18 cellular contexts compared by ENCODE assay signal in genomic region chr1:16119926-16120325, GRCh38. TPM values are rescaled to one million over a fixed set of nuclear protein-coding genes. Genes with fewer than 3 reads are reported as not detected.
A peak's percentile ranks its signal among the peaks of the same experiment; 100 is the strongest.
DNase-seq lines count a peak whose midpoint lies in the region; ATAC-seq and TF ChIP-seq lines count a peak whose summit lies in the region.
"Had no signal": no experiment of that assay in that cellular context is flagged by ENCODE, and none has a peak within 500 bp of the region (broad histone marks: within the 10 kb centered on the region; RNA-seq: fewer than 3 reads in every experiment).

No MANE protein-coding gene starts in this region.

- H3K36me3 Mint-ChIP-seq in neural progenitor cell, result peaks cover 7% of the 10 kb centered on the region

- H3K79me2 ChIP-seq in neural progenitor cell (ENCODE audit: low read depth), result no peaks in the 10 kb centered on the region

- H2AFZ ChIP-seq in neural progenitor cell (replicated peaks), result no peak overlapping the region

- no peak overlapping the region for H3K4me3 Mint-ChIP-seq in neural progenitor cell
- H3K4me3 Mint-ChIP-seq: CD4-positive, alpha-beta T cell; HFFc6 had no signal

- peaks cover 13% of the 10 kb centered on the region for H3K27me3 Mint-ChIP-seq in neural progenitor cell (ENCODE audit: insufficient read depth, low read depth)
- H3K27me3 Mint-ChIP-seq: CD4-positive, alpha-beta T cell had no signal

- DNase-seq in 8988T (peak; percentile 7), HK-2 (ENCODE audit: unreplicated experiment) (peak; percentile 2), astrocyte of the hippocampus (ENCODE audit: low read depth, low spot score) (peak; percentile 4), neural progenitor cell (ENCODE audit: low spot score) (no peak), GM19238 (ENCODE audit: insufficient read length, low spot score) (no peak), NCI-H1105 (lab: John Stamatoyannopoulos, UW) (no peak)
- DNase-seq: CD4-positive, alpha-beta T cell; DMS79 treated with DMSO at 0.1 percent for 48 hours; GOT3; HFFc6; NCI-H1048; NCI-H1694 treated with DMSO at 0.1 percent for 48 hours; NCI-H226; NCI-H524 treated with DMSO at 0.1 percent for 48 hours; SHP77 treated with DMSO at 0.1 percent for 48 hours had no signal

- H3K4me3 ChIP-seq in neural progenitor cell, result no peak overlapping the region
- H3K4me3 ChIP-seq: Peyer's patch had no signal

- H3K36me3 ChIP-seq in neural progenitor cell, result no peaks in the 10 kb centered on the region

- H3K9ac ChIP-seq in neural progenitor cell, result no peak overlapping the region
- H3K9ac ChIP-seq: KMS-11 had no signal

- TF ChIP-seq CTCF in neural progenitor cell (IDR thresholded peaks at IDR 0.05), result no peak

- H3K4me2 ChIP-seq in neural progenitor cell, result peak overlapping the region; percentile 27
- H3K4me2 ChIP-seq: KMS-11 had no signal

- no peak overlapping the region for H3K27ac ChIP-seq in neural progenitor cell
- H3K27ac ChIP-seq: KMS-11, Peyer's patch had no signal

- H3K4me1 ChIP-seq in neural progenitor cell, result peaks cover 52% of the 10 kb centered on the region
- H3K4me1 ChIP-seq: Peyer's patch had no signal

- H3K4me1 Mint-ChIP-seq in neural progenitor cell, result peaks cover 76% of the 10 kb centered on the region

- no peaks in the 10 kb centered on the region for H3K9me3 Mint-ChIP-seq in neural progenitor cell
- H3K9me3 Mint-ChIP-seq: CD4-positive, alpha-beta T cell; HFFc6 had no signal

- H3K9me3 ChIP-seq in neural progenitor cell (ENCODE audit: low read depth), result no peaks in the 10 kb centered on the region
- H3K9me3 ChIP-seq: Peyer's patch had no signal

- peaks cover 4% of the 10 kb centered on the region for H4K20me1 ChIP-seq in neural progenitor cell (ENCODE audit: low read depth)

- no peaks in the 10 kb centered on the region for H3K27me3 ChIP-seq in neural progenitor cell
- H3K27me3 ChIP-seq: Peyer's patch had no signal

- no peak overlapping the region for H3K27ac Mint-ChIP-seq in neural progenitor cell
- H3K27ac Mint-ChIP-seq: CD4-positive, alpha-beta T cell had no signal

- no peak for ATAC-seq in HG03135 (IDR thresholded peaks at IDR 0.05; ENCODE audit: unreplicated experiment)

- H3F3A ChIP-seq in neural progenitor cell (ENCODE audit: low read depth), result peaks cover 41% of the 10 kb centered on the region

RNA-seq across cellular contexts. Expression of gene EPHA2, which starts 35.9 kb away (rescaled TPM):
- 14.9 and 40.9 TPM in 2 replicates for total RNA-seq in neural progenitor cell (ENCODE audit: low replicate concordance)

RNA-seq across cellular contexts. Expression of gene FAM131C, which starts 46.5 kb away (rescaled TPM):
- total RNA-seq in neural progenitor cell (ENCODE audit: low replicate concordance), result 0.13 and 2.6 TPM in 2 replicates
- total RNA-seq: CD4-positive, alpha-beta T cell had no signal

Comparison
In these comparisons a context has a peak if more than half of its experiments do, and no peak if none do; other contexts are left out.
1. DNase-seq: peak in 8988T (single experiment), HK-2 (single experiment) and astrocyte of the hippocampus (single experiment); none in neural progenitor cell (single experiment), GM19238 (single experiment) and NCI-H1105 (single experiment).